1 cellular context compared by ENCODE assay signal in the genomic region with DNA sequence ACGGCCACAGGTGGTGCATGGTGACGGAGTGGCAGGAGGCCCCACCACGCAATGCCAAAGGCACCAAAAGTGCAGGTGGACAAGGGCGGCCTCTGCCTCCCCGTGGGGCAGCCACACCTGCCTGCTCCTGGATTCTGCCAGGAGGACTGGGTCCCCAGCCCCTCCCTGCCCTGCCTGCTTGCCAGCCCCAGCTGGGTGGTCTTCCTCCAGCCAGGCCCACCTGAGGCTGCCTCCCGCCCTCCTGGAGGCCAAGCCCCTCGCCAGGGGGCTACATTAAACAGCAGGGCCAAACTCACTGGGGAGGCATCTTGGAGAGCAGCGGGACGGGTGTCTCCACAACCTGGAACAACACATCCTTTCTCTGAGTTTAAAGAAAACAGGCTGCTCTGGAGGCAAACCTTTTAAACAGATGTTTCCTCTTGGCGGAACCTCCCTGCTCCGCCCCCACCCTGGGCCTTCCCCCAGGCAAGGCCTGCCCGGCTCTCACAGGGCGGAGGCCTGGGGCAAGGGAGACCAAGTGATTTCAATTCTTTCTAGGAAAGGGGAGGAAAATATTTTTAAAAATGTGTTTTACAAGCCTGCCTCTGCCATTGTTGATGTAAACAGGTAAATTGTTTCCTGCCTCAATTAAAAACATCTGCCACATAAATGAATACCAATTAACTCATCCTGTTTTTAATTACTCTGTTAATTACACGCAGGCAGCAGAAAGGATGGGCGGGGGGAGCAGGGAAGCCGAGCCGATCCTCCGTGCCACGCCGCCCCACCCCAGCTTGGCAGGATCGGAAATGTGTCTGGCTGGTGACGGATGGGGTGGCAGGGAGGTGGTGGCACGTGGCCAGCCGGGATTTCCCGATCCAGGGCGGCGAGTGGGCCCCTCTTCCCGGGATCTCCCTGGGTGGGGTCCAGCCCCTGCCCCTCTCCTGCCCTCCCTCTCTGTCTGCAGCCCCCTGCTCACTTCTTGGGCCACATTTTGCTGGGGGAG.
TF ChIP-seq lines count a peak whose summit lies in the region.

No MANE protein-coding gene starts in this region.

TF ChIP-seq in IMR-90, 13 proteins besides CTCF, POLR2A, EP300 and RAD21:
- TF ChIP-seq CEBPB (IDR thresholded peaks at IDR 0.05; ENCODE audit: low read depth, low read length) (no peak), FOS (IDR thresholded peaks at IDR 0.05; ENCODE audit: low read depth, low read length) (no peak), MAFK (IDR thresholded peaks at IDR 0.05; ENCODE audit: low read depth, low read length) (no peak), MAZ (IDR thresholded peaks at IDR 0.05; ENCODE audit: borderline replicate concordance, low read depth, low read length) (peak; percentile 54; the same call in 1 of the 2 replicates)
